ENCODE assay signal across 29 cellular contexts in genomic region chr3:125238759-125239158, GRCh38.
"Had no signal": no experiment of that assay in that cellular context is flagged by ENCODE, and none has a peak within 500 bp of the region (broad histone marks: within the 10 kb centered on the region; RNA-seq: fewer than 3 reads in every experiment).

No MANE protein-coding gene starts in this region.

- H3K9me3 Mint-ChIP-seq: endodermal cell; mesothelial cell of epicardium; natural killer cell treated with Interleukin-12 subunit alpha and Interleukin-12 subunit beta and Interleukin-15 and Interleukin-18, amount 100 ng/mL, for 72 hours; neural crest cell had no signal

- ATAC-seq: esophagus mucosa; gastroesophageal sphincter; heart left ventricle; left lobe of liver; mucosa of descending colon; natural killer cell treated with Interleukin-12 subunit alpha and Interleukin-12 subunit beta and Interleukin-15 and Interleukin-18, amount 100 ng/mL, for 72 hours; pancreas; right lobe of liver; stimulated activated naive CD8-positive, alpha-beta T cell treated with anti-CD3 and anti-CD28 coated beads, Interleukin-15, amount 100 ng/mL, for 72 hours; upper lobe of right lung had no signal

- H3K4me3 Mint-ChIP-seq: endodermal cell; memory B cell; mesothelial cell of epicardium; naive B cell; natural killer cell treated with Interleukin-12 subunit alpha and Interleukin-12 subunit beta and Interleukin-15 and Interleukin-18, amount 100 ng/mL, for 72 hours; neural crest cell; stimulated activated naive CD8-positive, alpha-beta T cell treated with anti-CD3 and anti-CD28 coated beads, Interleukin-15, amount 100 ng/mL, for 72 hours had no signal

- H3K27me3 Mint-ChIP-seq: memory B cell; naive B cell; natural killer cell treated with Interleukin-12 subunit alpha and Interleukin-12 subunit beta and Interleukin-15 and Interleukin-18, amount 100 ng/mL, for 72 hours; stimulated activated naive CD8-positive, alpha-beta T cell treated with anti-CD3 and anti-CD28 coated beads, Interleukin-15, amount 100 ng/mL, for 72 hours had no signal

- H3K4me1 ChIP-seq: pancreas, right lobe of liver, suprapubic skin, transverse colon, uterus had no signal

- H3K27ac ChIP-seq: epithelial cell of prostate, gastroesophageal sphincter, heart left ventricle, hepatocyte, neutrophil, pancreas, right lobe of liver, suprapubic skin, transverse colon, upper lobe of right lung, uterus had no signal

- DNase-seq: cortex of kidney; endodermal cell; foreskin fibroblast; heart left ventricle; kidney; mucosa of descending colon; naive B cell; pancreas; right lobe of liver; small intestine; stimulated activated CD4-positive, alpha-beta T cell treated with anti-CD3 and anti-CD28 coated beads, Interleukin-15, amount 100 ng/mL, for 24 hours; stimulated activated CD4-positive, alpha-beta T cell treated with anti-CD3 and anti-CD28 coated beads, Interleukin-2, amount 100 ng/mL, for 48 hours; stimulated activated naive CD4-positive, alpha-beta T cell; stimulated activated naive CD8-positive, alpha-beta T cell treated with anti-CD3 and anti-CD28 coated beads, Interleukin-15, amount 100 ng/mL, for 72 hours; transverse colon; upper lobe of right lung; uterus had no signal

- H3K27ac Mint-ChIP-seq: endodermal cell; memory B cell; mesothelial cell of epicardium; naive B cell; natural killer cell treated with Interleukin-12 subunit alpha and Interleukin-12 subunit beta and Interleukin-15 and Interleukin-18, amount 100 ng/mL, for 72 hours; stimulated activated naive CD8-positive, alpha-beta T cell treated with anti-CD3 and anti-CD28 coated beads, Interleukin-15, amount 100 ng/mL, for 72 hours had no signal

- H3K36me3 ChIP-seq: pancreas, right lobe of liver, transverse colon, upper lobe of right lung, uterus had no signal

- FAIRE-seq: kidney, pancreas, small intestine had no signal

- H3K9me3 ChIP-seq: gastroesophageal sphincter, heart left ventricle, mucosa of descending colon, neutrophil, pancreas, right lobe of liver, suprapubic skin, transverse colon, upper lobe of right lung, uterus had no signal

- H3K4me3 ChIP-seq: gastroesophageal sphincter, heart left ventricle, hepatocyte, lung, mucosa of descending colon, pancreas, right lobe of liver, suprapubic skin, transverse colon, upper lobe of right lung, uterus had no signal

- H3K27me3 ChIP-seq: gastroesophageal sphincter, heart left ventricle, hepatocyte, neutrophil, pancreas, right lobe of liver, suprapubic skin, transverse colon, upper lobe of right lung, uterus had no signal

- H3K4me1 Mint-ChIP-seq: endodermal cell; memory B cell; mesothelial cell of epicardium; stimulated activated naive CD8-positive, alpha-beta T cell treated with anti-CD3 and anti-CD28 coated beads, Interleukin-15, amount 100 ng/mL, for 72 hours had no signal
